ENCODE assay signal across 8 cellular contexts in genomic region chr6:119077643-119078448, GRCh38. TPM values are rescaled to one million over a fixed set of nuclear protein-coding genes. Genes with fewer than 3 reads are reported as not detected.
DNase-seq lines count a peak whose midpoint lies in the region; ATAC-seq and TF ChIP-seq lines count a peak whose summit lies in the region.

No MANE protein-coding gene starts in this region.

- peak; percentile 22 for ATAC-seq in GM19043 (IDR thresholded peaks at IDR 0.05; ENCODE audit: low read depth, unreplicated experiment)
- ATAC-seq in HG03442 (IDR thresholded peaks at IDR 0.05; ENCODE audit: unreplicated experiment), result peak; percentile 34
- ATAC-seq in activated naive CD4-positive, alpha-beta T cell treated with anti-CD3 and anti-CD28 coated beads, Interleukin-2, amount 50 U/mL, for 72 hours, result peak; percentile 25 to 43
- ATAC-seq in heart right ventricle, result peak in 6 of 8 donors; percentile 9 to 51 (median 30)

- no peak for TF ChIP-seq POLR2A in prostate gland (IDR thresholded peaks at IDR 0.05)

- H3K27ac Mint-ChIP-seq in activated naive CD4-positive, alpha-beta T cell treated with anti-CD3 and anti-CD28 coated beads, Interleukin-2, amount 50 U/mL, for 72 hours, result peak overlapping the region; percentile 86 to 91

- H3K4me1 ChIP-seq in SJCRH30 (no peaks in the 10 kb centered on the region; the same call in 1 of the 2 replicates), heart right ventricle (peaks cover 0 to 26% (median 9%) of the 10 kb centered on the region in 9 donors), prostate gland (replicated peaks) (no peaks in the 10 kb centered on the region)

- no peaks in the 10 kb centered on the region for H3K36me3 ChIP-seq in SJCRH30
- H3K36me3 ChIP-seq in heart right ventricle, result no peaks in the 10 kb centered on the region
- no peaks in the 10 kb centered on the region for H3K36me3 ChIP-seq in prostate gland

- no peak for DNase-seq in AG09309 (ENCODE audit: low read depth)
- peak; percentile 15 to 22 for DNase-seq in SJCRH30
- peak; percentile 56 to 61 for DNase-seq in activated naive CD4-positive, alpha-beta T cell treated with anti-CD3 and anti-CD28 coated beads, Interleukin-2, amount 50 U/mL, for 72 hours (ENCODE audit: low spot score in 2 of 2)
- DNase-seq in heart right ventricle, result peak; percentile 11 to 24
- peak; percentile 34 for DNase-seq in prostate gland (ENCODE audit: low spot score)
- no peak for DNase-seq in HCEC 1CT

- H3K4me3 ChIP-seq in AG09309 (ENCODE audit: control insufficient read depth, low read depth, low read length) (peak overlapping the region; percentile 38), SJCRH30 (peak overlapping the region; percentile 70), heart right ventricle (peak overlapping the region; percentile 34 to 71 (median 65)), prostate gland (peak overlapping the region; percentile 70 to 75)

- intact Hi-C loops in heart right ventricle (cut with DNase I), result no loop called here
- intact Hi-C loops in prostate gland (cut with DNase I), result loop anchor here (5.0 kb wide), 1 partner anchor 186 kb away; the partner anchor contains the start of gene ASF1A

- H3K27ac ChIP-seq in SJCRH30, result no peak overlapping the region
- peak overlapping the region in 8 of 10 donors; percentile 25 to 63 (median 45) for H3K27ac ChIP-seq in heart right ventricle
- peak overlapping the region; percentile 73 to 83 for H3K27ac ChIP-seq in prostate gland

- peaks cover 0 to 18% of the 10 kb centered on the region in 2 donors for H3K9me3 Mint-ChIP-seq in activated naive CD4-positive, alpha-beta T cell treated with anti-CD3 and anti-CD28 coated beads, Interleukin-2, amount 50 U/mL, for 72 hours

- H3K36me3 Mint-ChIP-seq in activated naive CD4-positive, alpha-beta T cell treated with anti-CD3 and anti-CD28 coated beads, Interleukin-2, amount 50 U/mL, for 72 hours, result peaks cover 9 to 28% of the 10 kb centered on the region in 2 donors

- no peaks in the 10 kb centered on the region for H3K9me3 ChIP-seq in SJCRH30 (replicated peaks)
- peaks cover 0 to 5% (median 0%) of the 10 kb centered on the region in 11 donors for H3K9me3 ChIP-seq in heart right ventricle
- H3K9me3 ChIP-seq in prostate gland, result no peaks in the 10 kb centered on the region

- TF ChIP-seq CTCF in AG09309 (IDR thresholded peaks at IDR 0.05; ENCODE audit: control insufficient read depth, insufficient read depth, low read depth, low read length, missing control alignments), result no peak
- TF ChIP-seq CTCF in heart right ventricle (IDR thresholded peaks at IDR 0.05), result peak in 3 of 9 donors; percentile 12 to 29 (median 18)
- TF ChIP-seq CTCF in prostate gland (IDR thresholded peaks at IDR 0.05), result peak in 1 of 4 experiments; percentile 39

- H3K27me3 ChIP-seq in SJCRH30 (no peaks in the 10 kb centered on the region), heart right ventricle (peaks cover 0 to 15% (median 0%) of the 10 kb centered on the region in 7 donors), prostate gland (replicated peaks; ENCODE audit: insufficient read depth) (no peaks in the 10 kb centered on the region)

- 2% methylated on average over 49 to 55 of the region's 55 CpGs for WGBS in heart right ventricle, 2 donors
- WGBS in prostate gland, result under 1% methylated on average over 29 of the region's 55 CpGs

RNA-seq across cellular contexts. Expression of gene FAM184A, which starts 0.6 kb away (rescaled TPM):
- 8.9 and 11.3 TPM in 2 replicates for total RNA-seq in SJCRH30 (2014; rRNA removed; shearing (Covaris generic))
- 10 to 100 TPM in 1 of 2 donors, 1 to 10 TPM in 1; 8.3 to 24.9 TPM for total RNA-seq in activated naive CD4-positive, alpha-beta T cell treated with anti-CD3 and anti-CD28 coated beads, Interleukin-2, amount 50 U/mL, for 72 hours
- total RNA-seq in heart right ventricle, result 1 to 10 TPM in 1 of 10 donors, under 1 TPM in 9; 0.16 to 1.6 (median 0.42) TPM
- polyA plus RNA-seq in heart right ventricle, result 1 to 10 TPM in 1 of 2 donors, under 1 TPM in 1; 0.22 to 3.0 TPM
- total RNA-seq in prostate gland, result 1 to 10 TPM; 3.6 to 7.6 TPM

Comparison
In these comparisons a context has a peak if more than half of its experiments do, and no peak if none do; other contexts are left out.
1. DNase-seq: peak in SJCRH30 (2 of 2), activated naive CD4-positive, alpha-beta T cell treated with anti-CD3 and anti-CD28 coated beads, Interleukin-2, amount 50 U/mL, for 72 hours (2 of 2), heart right ventricle (2 of 2) and prostate gland (single experiment); none in AG09309 (single experiment) and HCEC 1CT (single experiment).
2. Peak in every context shown above with its lines, with median percentiles within 50 percentile points of each other: H3K4me3 ChIP-seq and ATAC-seq.